ENCODE assay signal across 24 cellular contexts in the genomic region with DNA sequence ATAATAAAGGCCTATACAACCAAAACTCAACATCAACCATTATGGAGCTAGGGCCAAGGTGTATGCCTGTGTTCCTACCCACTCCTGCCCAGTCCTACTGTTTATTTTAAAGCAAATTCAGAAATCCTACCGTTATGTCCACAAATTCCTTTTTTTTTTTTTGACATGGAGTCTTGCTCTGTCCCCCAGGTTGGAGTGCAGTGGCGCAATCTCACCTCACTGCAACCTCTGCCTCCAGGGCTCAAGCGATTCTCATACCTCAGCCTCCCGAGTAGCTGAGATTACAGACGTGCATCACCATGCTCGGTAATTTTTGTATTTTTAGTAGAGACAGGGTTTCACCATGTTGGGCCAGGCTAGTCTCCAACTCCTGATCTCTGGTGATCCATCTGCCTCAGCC. TPM values are rescaled to one million over a fixed set of nuclear protein-coding genes. Genes with fewer than 3 reads are reported as not detected.
A peak's percentile ranks its signal among the peaks of the same experiment; 100 is the strongest.
DNase-seq lines count a peak whose midpoint lies in the region; ATAC-seq and TF ChIP-seq lines count a peak whose summit lies in the region.
"Had no signal": no experiment of that assay in that cellular context is flagged by ENCODE, and none has a peak within 500 bp of the region (broad histone marks: within the 10 kb centered on the region; RNA-seq: fewer than 3 reads in every experiment).

No MANE protein-coding gene starts in this region.

- ATAC-seq in activated T-cell treated with anti-CD3 and anti-CD28 coated beads, Interleukin-2, amount 50 U/mL, for 4 hours, result no peak
- ATAC-seq in WTC11, result no peak
- ATAC-seq in GM19452 (IDR thresholded peaks at IDR 0.05; ENCODE audit: unreplicated experiment), result no peak
- ATAC-seq in HG03520 (IDR thresholded peaks at IDR 0.05; ENCODE audit: unreplicated experiment), result no peak
- ATAC-seq: stimulated activated naive CD8-positive, alpha-beta T cell treated with anti-CD3 and anti-CD28 coated beads, Interleukin-15, Interleukin-2, amounts not matched to agents 100 U/mL and 50 U/mL, for 24 hours had no signal

- H3K4me1 ChIP-seq in liver (ENCODE audit: control insufficient read depth in 4 of 4, insufficient read depth in 4 of 4, low read length in 3 of 4), result peaks cover 16 to 64% (median 42%) of the 10 kb centered on the region in 4 donors
- peaks cover 7 to 11% of the 10 kb centered on the region in 2 experiments for H3K4me1 ChIP-seq in trophoblast cell (ENCODE audit: control insufficient read depth in 1 of 2, insufficient read depth in 2 of 2, low read length in 2 of 2)

- H4K12ac ChIP-seq in trophoblast cell (ENCODE audit: low read depth, low read length), result no peak overlapping the region

- H3K36me3 ChIP-seq in liver (ENCODE audit: control insufficient read depth in 4 of 4, insufficient read depth in 3 of 4, low read depth in 1 of 4, low read length in 3 of 4) (no peaks in the 10 kb centered on the region), trophoblast cell (ENCODE audit: control insufficient read depth in 1 of 2, insufficient read depth in 2 of 2, low read length in 2 of 2) (no peaks in the 10 kb centered on the region)
- H3K36me3 ChIP-seq: neutrophil, sigmoid colon, thoracic aorta, vagina had no signal

- no peak overlapping the region for H3K23ac ChIP-seq in trophoblast cell (ENCODE audit: low read length)

- H3K9me3 ChIP-seq in liver (ENCODE audit: control insufficient read depth in 4 of 4, low read length in 3 of 4) (no peaks in the 10 kb centered on the region), trophoblast cell (ENCODE audit: insufficient read depth, low read depth, low read length) (peaks cover 15% of the 10 kb centered on the region)
- H3K9me3 ChIP-seq: neutrophil, sigmoid colon, thoracic aorta, vagina had no signal

- no peaks in the 10 kb centered on the region for H3K79me2 ChIP-seq in trophoblast cell (ENCODE audit: control insufficient read depth, insufficient read depth, low read length, poor library complexity)

- H3K4me3 Mint-ChIP-seq in activated T-cell treated with anti-CD3 and anti-CD28 coated beads, Interleukin-2, amount 50 U/mL, for 4 hours, result peak overlapping the region; percentile 84
- peak overlapping the region; percentile 71 for H3K4me3 Mint-ChIP-seq in WTC11
- no peak overlapping the region for H3K4me3 Mint-ChIP-seq in activated CD4-positive, alpha-beta T cell treated with anti-CD3 and anti-CD28 coated beads, Interleukin-2, amount 10 ng/mL, durations not matched to agents 7 days and 5 days

- H3K18ac ChIP-seq in trophoblast cell (ENCODE audit: low read length), result no peak overlapping the region

- no peak overlapping the region for H2AK5ac ChIP-seq in trophoblast cell (ENCODE audit: low read length)

- H2BK5ac ChIP-seq in trophoblast cell (ENCODE audit: low read depth, low read length, poor library complexity), result no peak overlapping the region

- H3K9ac ChIP-seq in liver (ENCODE audit: low read depth in 1 of 2, low read length in 2 of 2) (peak overlapping the region in 1 of 2 donors; percentile 57), trophoblast cell (ENCODE audit: low read length) (no peak overlapping the region)

- H4K8ac ChIP-seq in trophoblast cell (ENCODE audit: low read depth, low read length), result no peak overlapping the region

- WGBS in liver, result 42% methylated on average over 6 of the region's 6 CpGs
- no CpG with 5 or more reads among the region's 6 CpGs for WGBS in trophoblast cell (ENCODE audit: extremely low coverage, insufficient coverage, insufficient read length)

- no peaks in the 10 kb centered on the region for H3K79me1 ChIP-seq in trophoblast cell (ENCODE audit: low read length)

- H4K91ac ChIP-seq in trophoblast cell (ENCODE audit: low read depth, low read length), result no peak overlapping the region

- no peak overlapping the region for H2BK120ac ChIP-seq in trophoblast cell (ENCODE audit: insufficient read depth, low read length, poor library complexity)

- no peak overlapping the region for H3K4ac ChIP-seq in trophoblast cell (ENCODE audit: low read depth, low read length)

- H3K36me3 Mint-ChIP-seq in activated T-cell treated with anti-CD3 and anti-CD28 coated beads, Interleukin-2, amount 50 U/mL, for 4 hours (ENCODE audit: insufficient read depth), result no peaks in the 10 kb centered on the region
- H3K36me3 Mint-ChIP-seq in WTC11, result no peaks in the 10 kb centered on the region
- no peaks in the 10 kb centered on the region for H3K36me3 Mint-ChIP-seq in activated CD4-positive, alpha-beta T cell treated with anti-CD3 and anti-CD28 coated beads, Interleukin-2, amount 10 ng/mL, durations not matched to agents 7 days and 5 days (ENCODE audit: low read depth)

- POLR2A ChIA-PET in WTC11 (lab: Charles Lee), result interaction anchor here (0.5 kb wide), 1 partner anchor 19 kb away, joined by 3 read pairs; no protein-coding TSS in a partner anchor
- POLR2A ChIA-PET in activated CD4-positive, alpha-beta T cell treated with anti-CD3 and anti-CD28 coated beads, Interleukin-2, amount 10 ng/mL, durations not matched to agents 7 days and 5 days (lab: Charles Lee), result interaction anchor here (0.6 kb wide), 1 partner anchor 384 kb away, joined by 4 read pairs; a partner anchor contains a TSS

- no peak for DNase-seq in activated T-cell treated with anti-CD3 and anti-CD28 coated beads, Interleukin-2, amount 50 U/mL, for 4 hours
- DNase-seq in activated T-cell treated with anti-CD3 and anti-CD28 coated beads for 4 hours (no peak), WTC11 (ENCODE audit: low spot score) (no peak), trophoblast cell (peak; percentile 72 to 80)
- DNase-seq in activated CD4-positive, alpha-beta T cell treated with anti-CD3 and anti-CD28 coated beads, Interleukin-2, amount 10 ng/mL, durations not matched to agents 7 days and 5 days, result no peak
- DNase-seq: activated CD4-positive, alpha-beta T cell treated with anti-CD3 and anti-CD28 coated beads, Interleukin-2, amount 50 U/mL, for 4 hours; activated effector memory CD4-positive, alpha-beta T cell treated with Interleukin-2 at 50 U/mL for 16 hours; central memory CD4-positive, alpha-beta T cell; dermis blood vessel endothelial cell; DMS153; IMR-90; NCI-H1092; NCI-H1694 treated with DMSO at 0.1 percent for 48 hours; NCI-H524 treated with DMSO at 0.1 percent for 48 hours; sigmoid colon; stimulated activated CD4-positive, alpha-beta T cell treated with anti-CD3 and anti-CD28 coated beads, Interleukin-4, amount 100 ng/mL, for 4 hours; stimulated activated naive CD8-positive, alpha-beta T cell treated with anti-CD3 and anti-CD28 coated beads, Interleukin-15, Interleukin-2, amounts not matched to agents 100 U/mL and 50 U/mL, for 24 hours had no signal

- no peak overlapping the region for H3K14ac ChIP-seq in trophoblast cell (ENCODE audit: low read length)

- H3K27ac ChIP-seq in liver (ENCODE audit: low read depth in 1 of 2, low read length in 2 of 2) (peak overlapping the region; percentile 96 to 98), trophoblast cell (ENCODE audit: low read depth, low read length) (no peak overlapping the region)
- H3K27ac ChIP-seq: 22Rv1 had no signal

- H3K27me3 ChIP-seq in liver (ENCODE audit: control insufficient read depth in 4 of 4, insufficient read depth in 4 of 4, low read length in 3 of 4) (no peaks in the 10 kb centered on the region), trophoblast cell (ENCODE audit: insufficient read depth, low read length) (peaks cover 41% of the 10 kb centered on the region)
- H3K27me3 ChIP-seq: neutrophil, sigmoid colon, vagina had no signal

- no peak overlapping the region for H3K4me3 ChIP-seq in liver (ENCODE audit: low read depth in 1 of 3, low read length in 3 of 3)
- H3K4me3 ChIP-seq in trophoblast cell (ENCODE audit: low read depth, low read length), result no peak overlapping the region

- TF ChIP-seq CTCF in WTC11 (IDR thresholded peaks at IDR 0.05) (no peak), liver (IDR thresholded peaks at IDR 0.05; ENCODE audit: low read depth, low read length, missing input control) (no peak)

- H3K27ac Mint-ChIP-seq in WTC11, result no peak overlapping the region
- H3K27ac Mint-ChIP-seq in activated CD4-positive, alpha-beta T cell treated with anti-CD3 and anti-CD28 coated beads, Interleukin-2, amount 10 ng/mL, durations not matched to agents 7 days and 5 days, result no peak overlapping the region

- peaks cover 26% of the 10 kb centered on the region for H3K4me1 Mint-ChIP-seq in activated T-cell treated with anti-CD3 and anti-CD28 coated beads, Interleukin-2, amount 50 U/mL, for 4 hours (ENCODE audit: low read depth)
- peaks cover 27% of the 10 kb centered on the region for H3K4me1 Mint-ChIP-seq in WTC11
- peaks cover 32% of the 10 kb centered on the region for H3K4me1 Mint-ChIP-seq in activated CD4-positive, alpha-beta T cell treated with anti-CD3 and anti-CD28 coated beads, Interleukin-2, amount 10 ng/mL, durations not matched to agents 7 days and 5 days

- no peak overlapping the region for H3K4me2 ChIP-seq in trophoblast cell (ENCODE audit: low read length)

- H3K27me3 Mint-ChIP-seq in activated T-cell treated with anti-CD3 and anti-CD28 coated beads, Interleukin-2, amount 50 U/mL, for 4 hours (ENCODE audit: low read depth), result no peaks in the 10 kb centered on the region
- peaks cover 64% of the 10 kb centered on the region for H3K27me3 Mint-ChIP-seq in WTC11 (ENCODE audit: low read depth)
- peaks cover 5% of the 10 kb centered on the region for H3K27me3 Mint-ChIP-seq in activated CD4-positive, alpha-beta T cell treated with anti-CD3 and anti-CD28 coated beads, Interleukin-2, amount 10 ng/mL, durations not matched to agents 7 days and 5 days

- CTCF ChIA-PET in WTC11 (lab: Charles Lee), result interaction anchor here (1.1 to 3.2 kb wide), 9 partner anchors 10 to 234 kb away, joined by 4 to 21 read pairs (median 7); no protein-coding TSS in a partner anchor
- CTCF ChIA-PET in activated CD4-positive, alpha-beta T cell treated with anti-CD3 and anti-CD28 coated beads, Interleukin-2, amount 10 ng/mL, durations not matched to agents 7 days and 5 days (lab: Charles Lee), result interaction anchor here (0.8 to 1.2 kb wide), 5 partner anchors 8 to 204 kb away, joined by 3 to 4 read pairs (median 3); a partner anchor contains a TSS

- H2AFZ ChIP-seq in trophoblast cell (ENCODE audit: insufficient read depth, low read length, poor library complexity), result no peak overlapping the region

- no peaks in the 10 kb centered on the region for H3K9me3 Mint-ChIP-seq in activated T-cell treated with anti-CD3 and anti-CD28 coated beads, Interleukin-2, amount 50 U/mL, for 4 hours
- H3K9me3 Mint-ChIP-seq in WTC11, result no peaks in the 10 kb centered on the region
- H3K9me3 Mint-ChIP-seq in activated CD4-positive, alpha-beta T cell treated with anti-CD3 and anti-CD28 coated beads, Interleukin-2, amount 10 ng/mL, durations not matched to agents 7 days and 5 days, result no peaks in the 10 kb centered on the region

- H2BK12ac ChIP-seq in trophoblast cell (ENCODE audit: low read length), result no peak overlapping the region

- no peak for TF ChIP-seq RAD21 in liver (IDR thresholded peaks at IDR 0.05)

RNA-seq across cellular contexts. Expression of a gene that starts 3.1 kb away (rescaled TPM):
- 10 to 100 TPM; 12.3 to 15.8 (median 14.2) TPM for total RNA-seq in activated T-cell treated with anti-CD3 and anti-CD28 coated beads, Interleukin-2, amount 50 U/mL, for 4 hours
- total RNA-seq in WTC11 (2021) (18.4 to 28.1 TPM (median 20.3 TPM) in 3 replicates), liver (100 to 1,000 TPM in 1 of 2 donors, 10 to 100 TPM in 1; 48.0 to 232 TPM)
- 10 to 100 TPM; 17.2 to 73.9 TPM for polyA plus RNA-seq in liver
- 0.17 and 0.21 TPM in 2 replicates for polyA plus RNA-seq in trophoblast cell (2013)
- 10 to 100 TPM; 66.3 to 69.9 TPM for total RNA-seq in activated CD4-positive, alpha-beta T cell treated with anti-CD3 and anti-CD28 coated beads, Interleukin-2, amount 10 ng/mL, durations not matched to agents 7 days and 5 days

RNA-seq across cellular contexts. Expression of a gene that starts 58.8 kb away (rescaled TPM):
- 100 to 1,000 TPM; 106 to 130 (median 122) TPM for total RNA-seq in activated T-cell treated with anti-CD3 and anti-CD28 coated beads, Interleukin-2, amount 50 U/mL, for 4 hours
- total RNA-seq in WTC11 (2021) (80.1 to 83.6 TPM (median 82.3 TPM) in 3 replicates), liver (10 to 100 TPM; 22.3 to 22.8 TPM)
- 10 to 100 TPM; 48.1 to 76.8 TPM for polyA plus RNA-seq in liver
- 47.9 and 49.0 TPM in 2 replicates for polyA plus RNA-seq in trophoblast cell (2013)
- 10 to 100 TPM; 56.8 to 61.8 TPM for total RNA-seq in activated CD4-positive, alpha-beta T cell treated with anti-CD3 and anti-CD28 coated beads, Interleukin-2, amount 10 ng/mL, durations not matched to agents 7 days and 5 days

RNA-seq across cellular contexts. Expression of a gene that starts 58.9 kb away (rescaled TPM):
- total RNA-seq in activated T-cell treated with anti-CD3 and anti-CD28 coated beads, Interleukin-2, amount 50 U/mL, for 4 hours, result 10 to 100 TPM; 26.6 to 34.0 (median 29.6) TPM
- total RNA-seq in WTC11 (2021), result 17.8 to 22.5 TPM (median 19.3 TPM) in 3 replicates
- 10 to 100 TPM in 1 of 2 donors, 1 to 10 TPM in 1; 6.1 to 14.0 TPM for total RNA-seq in liver
- polyA plus RNA-seq in liver, result 1 to 10 TPM; 5.7 to 7.8 TPM
- 6.2 and 6.6 TPM in 2 replicates for polyA plus RNA-seq in trophoblast cell (2013)
- 10 to 100 TPM; 23.9 to 28.3 TPM for total RNA-seq in activated CD4-positive, alpha-beta T cell treated with anti-CD3 and anti-CD28 coated beads, Interleukin-2, amount 10 ng/mL, durations not matched to agents 7 days and 5 days

Comparison
In these comparisons a context has a peak if more than half of its experiments do, and no peak if none do; other contexts are left out.
1. DNase-seq: peak in trophoblast cell (2 of 2); none in activated T-cell treated with anti-CD3 and anti-CD28 coated beads, Interleukin-2, amount 50 U/mL, for 4 hours (single experiment), activated T-cell treated with anti-CD3 and anti-CD28 coated beads for 4 hours (single experiment), WTC11 (single experiment) and activated CD4-positive, alpha-beta T cell treated with anti-CD3 and anti-CD28 coated beads, Interleukin-2, amount 10 ng/mL, durations not matched to agents 7 days and 5 days (single experiment).